9 cellular contexts compared by ENCODE assay signal in the genomic region with DNA sequence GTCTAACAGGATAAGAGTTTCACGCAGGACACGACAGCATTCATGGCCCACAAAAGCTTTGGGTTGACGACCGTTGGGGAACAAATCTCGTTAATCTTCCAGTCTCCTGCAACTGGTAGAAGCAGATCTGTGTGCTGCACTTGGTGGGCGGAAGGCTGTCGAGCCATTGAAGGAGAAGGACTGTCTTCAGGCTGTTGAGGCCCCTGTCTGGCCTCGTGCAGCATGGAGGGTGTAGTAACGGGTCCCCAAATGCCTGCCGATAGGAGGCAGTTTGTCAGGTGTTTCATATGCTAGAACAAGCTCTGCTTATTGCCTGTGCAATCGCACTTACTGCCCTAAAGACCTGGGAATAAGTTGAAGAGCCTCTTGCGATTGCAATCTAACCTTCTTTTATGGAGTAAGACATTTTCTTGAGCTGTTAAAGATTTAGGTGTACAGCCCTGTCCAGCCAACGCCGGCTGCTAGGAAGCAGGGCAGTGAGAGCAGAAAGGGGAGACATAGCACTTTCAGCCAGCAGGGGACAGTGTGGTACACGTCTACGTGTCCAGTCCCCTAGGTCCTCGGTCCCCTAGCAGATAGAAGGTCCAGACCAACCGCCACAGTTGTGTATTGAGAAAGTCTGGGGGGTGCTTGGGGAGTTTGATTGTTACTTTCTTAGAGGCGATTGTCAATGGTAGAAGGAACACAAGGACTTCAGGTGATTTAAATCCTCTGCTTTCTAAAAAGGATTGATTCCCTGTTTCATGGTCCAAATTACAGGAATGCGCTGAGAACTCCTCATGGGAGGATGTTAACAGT.
DNase-seq lines count a peak whose midpoint lies in the region; ATAC-seq, FAIRE-seq and TF ChIP-seq lines count a peak whose summit lies in the region.
"Had no signal": no experiment of that assay in that cellular context is flagged by ENCODE, and none has a peak within 500 bp of the region (broad histone marks: within the 10 kb centered on the region; RNA-seq: fewer than 3 reads in every experiment).

No MANE protein-coding gene starts in this region.

- H3K27me3 ChIP-seq in left ventricle myocardium inferior (ENCODE audit: low read depth) = peaks cover 89% of the 10 kb centered on the region
- no peaks in the 10 kb centered on the region for H3K27me3 ChIP-seq in small intestine (ENCODE audit: control insufficient read depth in 2 of 2, insufficient read depth in 2 of 2, low read length in 2 of 2)

- H3K36me3 Mint-ChIP-seq in activated T-cell treated with anti-CD3 and anti-CD28 coated beads, Interleukin-2, amount 50 U/mL, for 24 hours (ENCODE audit: low read depth) = no peaks in the 10 kb centered on the region
- no peaks in the 10 kb centered on the region for H3K36me3 Mint-ChIP-seq in activated T-helper 17 cell treated with anti-CD3 and anti-CD28 coated beads, Interleukin-2, amount 50 U/mL, for 72 hours (ENCODE audit: low read depth)

- no peak overlapping the region for H3K4me3 Mint-ChIP-seq in activated T-cell treated with anti-CD3 and anti-CD28 coated beads, Interleukin-2, amount 50 U/mL, for 24 hours
- no peak overlapping the region for H3K4me3 Mint-ChIP-seq in activated T-helper 17 cell treated with anti-CD3 and anti-CD28 coated beads, Interleukin-2, amount 50 U/mL, for 72 hours

- H3K4me1 ChIP-seq in left ventricle myocardium inferior (peaks cover 13% of the 10 kb centered on the region), small intestine (ENCODE audit: control insufficient read depth in 2 of 2, insufficient read depth in 1 of 2, low read depth in 1 of 2, low read length in 1 of 2) (no peaks in the 10 kb centered on the region)

- H3K4me3 ChIP-seq in left ventricle myocardium inferior (no peak overlapping the region), small intestine (ENCODE audit: low read depth in 1 of 2, low read length in 2 of 2) (no peak overlapping the region)

- H3K27ac ChIP-seq in left ventricle myocardium inferior (replicated peaks) (no peak overlapping the region), small intestine (ENCODE audit: low read depth in 1 of 2, low read length in 1 of 2) (no peak overlapping the region)

- 60 to 75% (median 60%) methylated on average over 20 of the region's 20 CpGs for WGBS in small intestine, 3 donors

- H3K27me3 Mint-ChIP-seq in activated T-cell treated with anti-CD3 and anti-CD28 coated beads, Interleukin-2, amount 50 U/mL, for 24 hours = peaks cover 60% of the 10 kb centered on the region
- peaks cover 39% of the 10 kb centered on the region for H3K27me3 Mint-ChIP-seq in activated T-helper 17 cell treated with anti-CD3 and anti-CD28 coated beads, Interleukin-2, amount 50 U/mL, for 72 hours

- H3K9me3 Mint-ChIP-seq in activated T-cell treated with anti-CD3 and anti-CD28 coated beads, Interleukin-2, amount 50 U/mL, for 24 hours = no peaks in the 10 kb centered on the region
- no peaks in the 10 kb centered on the region for H3K9me3 Mint-ChIP-seq in activated T-helper 17 cell treated with anti-CD3 and anti-CD28 coated beads, Interleukin-2, amount 50 U/mL, for 72 hours

- intact Hi-C loops in left ventricle myocardium inferior (cut with micrococcal nuclease) = no loop called here

- H3K27ac Mint-ChIP-seq in activated T-cell treated with anti-CD3 and anti-CD28 coated beads, Interleukin-2, amount 50 U/mL, for 24 hours = no peak overlapping the region
- no peak overlapping the region for H3K27ac Mint-ChIP-seq in activated T-helper 17 cell treated with anti-CD3 and anti-CD28 coated beads, Interleukin-2, amount 50 U/mL, for 72 hours

- TF ChIP-seq CTCF in left ventricle myocardium inferior (IDR thresholded peaks at IDR 0.05; ENCODE audit: borderline replicate concordance) = peak; percentile 83

- peak; percentile 6 for DNase-seq in activated T-cell treated with anti-CD3 and anti-CD28 coated beads for 24 hours (ENCODE audit: low read depth)
- no peak for DNase-seq in activated T-cell treated with anti-CD3 and anti-CD28 coated beads, Interleukin-2, amount 50 U/mL, for 24 hours
- DNase-seq in NCI-H1092 treated with DMSO at 0.1 percent for 48 hours (lab: John Stamatoyannopoulos, UW) = peak; percentile 67
- peak; percentile 55 for DNase-seq in left ventricle myocardium inferior
- peak; percentile 62 for DNase-seq in small intestine

- H3K9me3 ChIP-seq in left ventricle myocardium inferior (replicated peaks) (no peaks in the 10 kb centered on the region), small intestine (ENCODE audit: control insufficient read depth, low read depth) (no peaks in the 10 kb centered on the region)

- no peak for FAIRE-seq in small intestine (lab: Jason Lieb, UNC)
- FAIRE-seq: GM18507 had no signal

- H3K4me1 Mint-ChIP-seq in activated T-cell treated with anti-CD3 and anti-CD28 coated beads, Interleukin-2, amount 50 U/mL, for 24 hours (ENCODE audit: low read depth) = no peaks in the 10 kb centered on the region
- H3K4me1 Mint-ChIP-seq in activated T-helper 17 cell treated with anti-CD3 and anti-CD28 coated beads, Interleukin-2, amount 50 U/mL, for 72 hours = no peaks in the 10 kb centered on the region

- ATAC-seq in activated T-helper 17 cell treated with anti-CD3 and anti-CD28 coated beads, Interleukin-2, amount 50 U/mL, for 72 hours (replicated peaks) = peak; percentile 54
- ATAC-seq in HG03460 (IDR thresholded peaks at IDR 0.05; ENCODE audit: unreplicated experiment) = no peak
- ATAC-seq in HG02840 (IDR thresholded peaks at IDR 0.05; ENCODE audit: low FRiP score, unreplicated experiment) = no peak

- no peaks in the 10 kb centered on the region for H3K36me3 ChIP-seq in left ventricle myocardium inferior
- H3K36me3 ChIP-seq in small intestine (ENCODE audit: control insufficient read depth in 2 of 2, insufficient read depth in 2 of 2, low read length in 2 of 2) = no peaks in the 10 kb centered on the region
